9 cellular contexts compared by ENCODE assay signal in the genomic region with DNA sequence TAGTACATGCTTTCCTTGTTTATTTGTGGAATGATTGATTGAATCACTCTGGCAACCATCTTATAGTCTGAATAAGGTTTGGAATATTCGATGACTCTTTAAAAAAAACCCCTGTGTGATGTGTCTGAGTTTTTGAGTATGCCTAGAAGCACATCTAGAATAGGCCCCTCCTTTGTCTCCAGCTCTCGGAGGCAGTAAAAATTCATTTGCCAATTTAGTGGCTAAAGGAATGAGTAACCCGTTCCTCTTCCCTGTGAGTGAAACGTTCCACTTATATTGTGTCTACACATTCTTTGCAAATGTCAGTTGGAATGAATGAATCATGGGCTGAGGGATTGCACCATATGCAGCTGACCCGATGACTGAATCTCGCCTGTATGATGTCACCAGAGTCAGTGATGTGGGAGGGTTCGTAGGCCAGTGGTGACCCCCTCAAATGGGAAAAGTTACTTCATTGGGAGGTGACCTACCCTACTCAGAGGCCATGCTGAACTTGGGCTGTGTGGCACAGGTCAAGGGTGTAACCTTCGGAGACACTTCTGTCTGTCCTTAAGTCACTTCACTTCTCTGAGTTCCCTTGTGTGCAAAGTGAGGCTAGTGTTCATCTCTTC. TPM values are rescaled to one million over a fixed set of nuclear protein-coding genes. Genes with fewer than 3 reads are reported as not detected.
DNase-seq lines count a peak whose midpoint lies in the region; ATAC-seq and TF ChIP-seq lines count a peak whose summit lies in the region.
"Had no signal": no experiment of that assay in that cellular context is flagged by ENCODE, and none has a peak within 500 bp of the region (broad histone marks: within the 10 kb centered on the region; RNA-seq: fewer than 3 reads in every experiment).

No MANE protein-coding gene starts in this region.

- H3K4me3 ChIP-seq in cardiac fibroblast (replicated peaks in 1 of 2; ENCODE audit: low read depth in 2 of 2, low read length in 2 of 2), result no peak overlapping the region

- TF ChIP-seq CTCF in cardiac fibroblast (IDR thresholded peaks at IDR 0.05; ENCODE audit: low read depth, low read length), result no peak

- intact Hi-C loops in sciatic nerve (cut with DNase I), result no loop called here

- no peak for ATAC-seq in sciatic nerve

- DNase-seq in GM04504 (ENCODE audit: low read depth) (peak; percentile 97), NOMO-1 treated with DMSO at 0.1 percent for 48 hours (lab: John Stamatoyannopoulos, UW; ENCODE audit: unreplicated experiment) (peak; percentile 90), cardiac fibroblast (ENCODE audit: low read depth in 2 of 2) (peak; percentile 95 to 100), pulmonary artery endothelial cell (ENCODE audit: low read depth, low spot score) (peak; percentile 32), NCI-H2171 (lab: John Stamatoyannopoulos, UW) (no peak), C1 segment of cervical spinal cord (lab: John Stamatoyannopoulos, UW) (no peak), sciatic nerve (ENCODE audit: low spot score) (no peak), NAMALWA (ENCODE audit: low spot score) (no peak)
- DNase-seq: NCI-H526 treated with DMSO at 0.1 percent for 48 hours had no signal

RNA-seq across cellular contexts. Expression of gene MOCS3, which starts 21.6 kb away (rescaled TPM):
- total RNA-seq in pulmonary artery endothelial cell (8.7 and 9.5 TPM in 2 replicates), sciatic nerve (3.1 TPM)

RNA-seq across cellular contexts. Expression of gene DPM1, which starts 21.8 kb away (rescaled TPM):
- total RNA-seq in pulmonary artery endothelial cell (64.8 and 66.5 TPM in 2 replicates), sciatic nerve (32.9 TPM)

RNA-seq across cellular contexts. Expression of gene KCNG1, which starts 42.7 kb away (rescaled TPM):
- 0.40 and 1.3 TPM in 2 replicates for total RNA-seq in pulmonary artery endothelial cell
- total RNA-seq in sciatic nerve, result 3.5 TPM

RNA-seq across cellular contexts. Expression of gene ADNP, which starts 48.9 kb away (rescaled TPM):
- total RNA-seq in pulmonary artery endothelial cell (29.3 and 30.8 TPM in 2 replicates), sciatic nerve (57.6 TPM)

Comparison
In these comparisons a context has a peak if more than half of its experiments do, and no peak if none do; other contexts are left out.
1. DNase-seq: peak in GM04504 (single experiment), NOMO-1 treated with DMSO at 0.1 percent for 48 hours (single experiment), cardiac fibroblast (2 of 2) and pulmonary artery endothelial cell (single experiment); none in NCI-H2171 (single experiment), C1 segment of cervical spinal cord (0 of 14), sciatic nerve (single experiment) and NAMALWA (single experiment).